Comparison of ENCODE assay signal across 23 cellular contexts in the genomic region with DNA sequence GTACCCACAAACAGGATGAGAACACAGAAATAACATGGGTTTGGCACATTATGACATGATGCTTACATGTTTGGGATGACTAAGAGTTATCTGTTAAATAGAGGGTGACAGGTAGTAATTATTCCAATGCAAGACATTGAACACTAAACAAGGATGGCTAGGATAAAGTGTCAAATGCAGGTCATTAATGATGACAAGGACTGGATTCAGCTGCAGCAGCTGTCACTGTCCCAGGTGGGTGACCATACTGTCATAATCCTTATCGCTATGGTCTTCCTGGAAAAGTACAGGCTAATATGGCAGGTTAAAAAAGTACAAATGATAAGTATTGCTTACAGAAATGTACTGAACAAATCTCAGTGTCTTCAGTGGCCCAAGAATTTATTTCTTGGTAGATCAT.
"Had no signal": no experiment of that assay in that cellular context is flagged by ENCODE, and none has a peak within 500 bp of the region (broad histone marks: within the 10 kb centered on the region; RNA-seq: fewer than 3 reads in every experiment).

No MANE protein-coding gene starts in this region.

- DNase-seq: effector CD4-positive, alpha-beta T cell; endodermal cell; erythroblast; foreskin melanocyte; heart left ventricle; hypothalamus; kidney glomerular epithelial cell; mesendoderm; naive thymus-derived CD4-positive, alpha-beta T cell; nephron progenitor cell; ovary; sigmoid colon; stimulated activated CD4-positive, alpha-beta T cell treated with anti-CD3 and anti-CD28 coated beads, Interleukin-2, amount 100 ng/mL, for 24 hours; stimulated activated CD4-positive, alpha-beta T cell treated with anti-CD3 and anti-CD28 coated beads, Interleukin-4, amount 100 ng/mL, for 4 hours; stimulated activated naive B cell treated with anti-CD40 and anti-IgM and Interleukin-4, amounts not matched to agents 10 μg/mL and 1 μg/mL and 100 μg/mL, for 72 hours; stimulated activated naive CD8-positive, alpha-beta T cell treated with anti-CD3 and anti-CD28 coated beads, Interleukin-15, amount 100 ng/mL, for 72 hours; testis had no signal

- H3K27ac ChIP-seq: coronary artery, heart left ventricle, ovary, right atrium auricular region, skin epidermis, testis, tibial nerve had no signal

- H3K27me3 ChIP-seq: heart left ventricle, ovary, right atrium auricular region, sigmoid colon, testis, tibial nerve had no signal

- H3K4me3 ChIP-seq: coronary artery, heart left ventricle, ovary, right atrium auricular region, sigmoid colon, skin epidermis, testis, tibial nerve had no signal

- FAIRE-seq: endothelial cell of umbilical vein, islet of Langerhans had no signal

- H3K4me1 ChIP-seq: right atrium auricular region, testis, tibial nerve had no signal

- H3K9me3 ChIP-seq: heart left ventricle, ovary, right atrium auricular region, sigmoid colon, testis, tibial nerve had no signal

- H3K36me3 ChIP-seq: heart left ventricle, ovary, right atrium auricular region, sigmoid colon had no signal

- ATAC-seq: heart left ventricle; naive thymus-derived CD4-positive, alpha-beta T cell; stimulated activated naive B cell treated with anti-CD40 and anti-IgM and Interleukin-4, amounts not matched to agents 10 μg/mL and 1 μg/mL and 100 μg/mL, for 72 hours; stimulated activated naive CD8-positive, alpha-beta T cell treated with anti-CD3 and anti-CD28 coated beads, Interleukin-15, amount 100 ng/mL, for 72 hours had no signal
